1 cellular context compared by ENCODE assay signal in the genomic region with DNA sequence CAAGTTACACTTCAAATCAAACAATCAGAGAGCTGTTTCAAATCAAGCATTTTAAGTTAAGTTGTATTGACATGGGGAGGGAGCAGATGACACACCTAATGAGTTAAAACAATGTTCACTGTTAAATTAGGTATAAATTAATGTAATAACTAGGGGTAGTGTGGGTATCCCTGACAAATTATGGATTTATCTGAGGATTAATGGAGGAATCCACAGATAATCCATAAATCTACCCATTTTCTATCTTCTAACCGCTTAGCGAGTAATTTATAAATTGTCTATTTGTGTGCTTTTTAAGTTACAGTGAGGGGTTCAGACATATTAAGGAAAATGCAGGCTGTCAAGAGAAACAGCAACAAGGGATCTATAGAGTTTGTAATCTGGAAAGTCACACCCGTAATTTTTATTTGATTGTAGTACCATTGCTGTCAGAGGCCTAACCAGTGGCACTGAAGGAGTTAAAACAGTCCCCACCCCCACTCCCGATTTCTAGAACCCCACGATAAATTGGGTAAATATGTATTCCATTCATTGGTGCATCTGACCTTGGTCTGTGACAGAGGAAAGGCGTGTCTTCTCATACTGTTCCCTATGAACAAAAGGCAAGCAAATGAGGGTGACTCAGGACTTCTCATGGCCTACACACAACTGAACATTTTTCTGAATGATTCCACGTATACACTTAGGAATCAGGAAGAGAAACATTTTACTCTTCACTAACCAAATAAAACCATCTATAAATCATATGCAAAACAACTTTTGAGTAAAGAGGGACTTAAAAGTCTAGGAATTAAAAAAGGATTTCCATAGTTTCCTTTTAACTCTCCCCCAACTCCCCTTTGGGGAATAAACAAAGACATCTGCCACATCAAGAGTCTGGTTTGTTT.
TF ChIP-seq lines count a peak whose summit lies in the region.

No MANE protein-coding gene starts in this region.

TF ChIP-seq in K562, 482 proteins besides CTCF, POLR2A, EP300 and RAD21 (continues in another document):
- TF ChIP-seq ZNF780A (CRISPR knock-in tag; IDR thresholded peaks at IDR 0.05): peak; percentile 54; the same call in 1 of the 2 replicates
- no peak for TF ChIP-seq ZNF644 (tag; IDR thresholded peaks at IDR 0.05; ENCODE audit: low read depth)
- TF ChIP-seq ADNP (tag; IDR thresholded peaks at IDR 0.05): no peak
- no peak for TF ChIP-seq ZNF79 (CRISPR knock-in tag; IDR thresholded peaks at IDR 0.05; ENCODE audit: low read depth)
- TF ChIP-seq, protein P1, sequence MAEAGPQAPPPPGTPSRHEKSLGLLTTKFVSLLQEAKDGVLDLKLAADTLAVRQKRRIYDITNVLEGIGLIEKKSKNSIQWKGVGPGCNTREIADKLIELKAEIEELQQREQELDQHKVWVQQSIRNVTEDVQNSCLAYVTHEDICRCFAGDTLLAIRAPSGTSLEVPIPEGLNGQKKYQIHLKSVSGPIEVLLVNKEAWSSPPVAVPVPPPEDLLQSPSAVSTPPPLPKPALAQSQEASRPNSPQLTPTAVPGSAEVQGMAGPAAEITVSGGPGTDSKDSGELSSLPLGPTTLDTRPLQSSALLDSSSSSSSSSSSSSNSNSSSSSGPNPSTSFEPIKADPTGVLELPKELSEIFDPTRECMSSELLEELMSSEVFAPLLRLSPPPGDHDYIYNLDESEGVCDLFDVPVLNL (CRISPR knock-in tag; IDR thresholded peaks at IDR 0.05; ENCODE audit: low read depth): no peak
- peak; percentile 59; the same call in 1 of the 2 replicates for TF ChIP-seq ATF7 (IDR thresholded peaks at IDR 0.05)
- TF ChIP-seq POU5F1 (IDR thresholded peaks at IDR 0.05; ENCODE audit: borderline replicate concordance, low read depth, low read length, partially characterized antibody): no peak
- no peak for TF ChIP-seq ZNF764 (CRISPR knock-in tag; IDR thresholded peaks at IDR 0.05; ENCODE audit: low read depth)
- TF ChIP-seq YY1 (IDR thresholded peaks at IDR 0.05; ENCODE audit: borderline replicate concordance in 1 of 3, control insufficient read depth in 1 of 3, extremely low read depth in 1 of 3, insufficient read depth in 3 of 3, insufficient read length in 1 of 3, insufficient replicate concordance in 2 of 3, low read depth in 1 of 3, low read length in 2 of 3): no peak
- TF ChIP-seq SMAD4 (CRISPR knock-in tag; conservative IDR thresholded peaks at IDR 0.05): 0 out of 2 replicates have a peak, but pooled peaks have one; percentile 53
- no peak for TF ChIP-seq NR1H2 (CRISPR knock-in tag; IDR thresholded peaks at IDR 0.05)
- TF ChIP-seq TARDBP (IDR thresholded peaks at IDR 0.05): no peak
- TF ChIP-seq, protein P2, sequence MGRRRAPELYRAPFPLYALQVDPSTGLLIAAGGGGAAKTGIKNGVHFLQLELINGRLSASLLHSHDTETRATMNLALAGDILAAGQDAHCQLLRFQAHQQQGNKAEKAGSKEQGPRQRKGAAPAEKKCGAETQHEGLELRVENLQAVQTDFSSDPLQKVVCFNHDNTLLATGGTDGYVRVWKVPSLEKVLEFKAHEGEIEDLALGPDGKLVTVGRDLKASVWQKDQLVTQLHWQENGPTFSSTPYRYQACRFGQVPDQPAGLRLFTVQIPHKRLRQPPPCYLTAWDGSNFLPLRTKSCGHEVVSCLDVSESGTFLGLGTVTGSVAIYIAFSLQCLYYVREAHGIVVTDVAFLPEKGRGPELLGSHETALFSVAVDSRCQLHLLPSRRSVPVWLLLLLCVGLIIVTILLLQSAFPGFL (CRISPR knock-in tag; IDR thresholded peaks at IDR 0.05): no peak
- TF ChIP-seq HDAC1 (IDR thresholded peaks at IDR 0.05): peak in 1 of 2 experiments; percentile 76; a peak in 1 of 4 replicates
- TF ChIP-seq, protein P3, sequence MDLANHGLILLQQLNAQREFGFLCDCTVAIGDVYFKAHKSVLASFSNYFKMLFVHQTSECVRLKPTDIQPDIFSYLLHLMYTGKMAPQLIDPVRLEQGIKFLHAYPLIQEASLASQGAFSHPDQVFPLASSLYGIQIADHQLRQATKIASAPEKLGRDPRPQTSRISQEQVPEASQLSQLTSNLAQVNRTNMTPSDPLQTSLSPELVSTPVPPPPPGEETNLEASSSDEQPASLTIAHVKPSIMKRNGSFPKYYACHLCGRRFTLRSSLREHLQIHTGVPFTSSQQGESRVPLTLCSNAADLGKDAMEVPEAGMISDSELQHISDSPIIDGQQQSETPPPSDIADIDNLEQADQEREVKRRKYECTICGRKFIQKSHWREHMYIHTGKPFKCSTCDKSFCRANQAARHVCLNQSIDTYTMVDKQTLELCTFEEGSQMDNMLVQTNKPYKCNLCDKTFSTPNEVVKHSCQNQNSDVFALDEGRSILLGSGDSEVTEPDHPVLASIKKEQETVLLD (IDR thresholded peaks at IDR 0.05): no peak; the same call in 1 of the 2 replicates
- 0 out of 2 replicates have a peak, but pooled peaks have one; percentile 64 for TF ChIP-seq HDAC2 (IDR thresholded peaks at IDR 0.05)
- TF ChIP-seq STAT5A (IDR thresholded peaks at IDR 0.05; ENCODE audit: borderline replicate concordance, low read length): no peak; the same call in 1 of the 2 replicates
- TF ChIP-seq, protein P4, sequence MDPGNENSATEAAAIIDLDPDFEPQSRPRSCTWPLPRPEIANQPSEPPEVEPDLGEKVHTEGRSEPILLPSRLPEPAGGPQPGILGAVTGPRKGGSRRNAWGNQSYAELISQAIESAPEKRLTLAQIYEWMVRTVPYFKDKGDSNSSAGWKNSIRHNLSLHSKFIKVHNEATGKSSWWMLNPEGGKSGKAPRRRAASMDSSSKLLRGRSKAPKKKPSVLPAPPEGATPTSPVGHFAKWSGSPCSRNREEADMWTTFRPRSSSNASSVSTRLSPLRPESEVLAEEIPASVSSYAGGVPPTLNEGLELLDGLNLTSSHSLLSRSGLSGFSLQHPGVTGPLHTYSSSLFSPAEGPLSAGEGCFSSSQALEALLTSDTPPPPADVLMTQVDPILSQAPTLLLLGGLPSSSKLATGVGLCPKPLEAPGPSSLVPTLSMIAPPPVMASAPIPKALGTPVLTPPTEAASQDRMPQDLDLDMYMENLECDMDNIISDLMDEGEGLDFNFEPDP (CRISPR knock-in tag; IDR thresholded peaks at IDR 0.05): 0 out of 2 replicates have a peak, but pooled peaks have one; percentile 19
- no peak; the same call in 1 of the 2 replicates for TF ChIP-seq ZNF668 (CRISPR knock-in tag; IDR thresholded peaks at IDR 0.05)
- TF ChIP-seq WHSC1 (IDR thresholded peaks at IDR 0.05; ENCODE audit: low read length): no peak
- TF ChIP-seq PYGO2 (tag; IDR thresholded peaks at IDR 0.05): no peak
- TF ChIP-seq ZNF175 (CRISPR knock-in tag; IDR thresholded peaks at IDR 0.05; ENCODE audit: low read depth): 0 out of 2 replicates have a peak, but pooled peaks have one; percentile 47
- no peak for TF ChIP-seq SAFB2 (IDR thresholded peaks at IDR 0.05; ENCODE audit: borderline replicate concordance, low read depth, low read length, severe bottlenecking)
- TF ChIP-seq, protein P5, sequence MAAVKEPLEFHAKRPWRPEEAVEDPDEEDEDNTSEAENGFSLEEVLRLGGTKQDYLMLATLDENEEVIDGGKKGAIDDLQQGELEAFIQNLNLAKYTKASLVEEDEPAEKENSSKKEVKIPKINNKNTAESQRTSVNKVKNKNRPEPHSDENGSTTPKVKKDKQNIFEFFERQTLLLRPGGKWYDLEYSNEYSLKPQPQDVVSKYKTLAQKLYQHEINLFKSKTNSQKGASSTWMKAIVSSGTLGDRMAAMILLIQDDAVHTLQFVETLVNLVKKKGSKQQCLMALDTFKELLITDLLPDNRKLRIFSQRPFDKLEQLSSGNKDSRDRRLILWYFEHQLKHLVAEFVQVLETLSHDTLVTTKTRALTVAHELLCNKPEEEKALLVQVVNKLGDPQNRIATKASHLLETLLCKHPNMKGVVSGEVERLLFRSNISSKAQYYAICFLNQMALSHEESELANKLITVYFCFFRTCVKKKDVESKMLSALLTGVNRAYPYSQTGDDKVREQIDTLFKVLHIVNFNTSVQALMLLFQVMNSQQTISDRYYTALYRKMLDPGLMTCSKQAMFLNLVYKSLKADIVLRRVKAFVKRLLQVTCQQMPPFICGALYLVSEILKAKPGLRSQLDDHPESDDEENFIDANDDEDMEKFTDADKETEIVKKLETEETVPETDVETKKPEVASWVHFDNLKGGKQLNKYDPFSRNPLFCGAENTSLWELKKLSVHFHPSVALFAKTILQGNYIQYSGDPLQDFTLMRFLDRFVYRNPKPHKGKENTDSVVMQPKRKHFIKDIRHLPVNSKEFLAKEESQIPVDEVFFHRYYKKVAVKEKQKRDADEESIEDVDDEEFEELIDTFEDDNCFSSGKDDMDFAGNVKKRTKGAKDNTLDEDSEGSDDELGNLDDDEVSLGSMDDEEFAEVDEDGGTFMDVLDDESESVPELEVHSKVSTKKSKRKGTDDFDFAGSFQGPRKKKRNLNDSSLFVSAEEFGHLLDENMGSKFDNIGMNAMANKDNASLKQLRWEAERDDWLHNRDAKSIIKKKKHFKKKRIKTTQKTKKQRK (IDR thresholded peaks at IDR 0.05; ENCODE audit: borderline replicate concordance, low read depth, low read length): no peak
- TF ChIP-seq SLC30A9 (CRISPR knock-in tag; IDR thresholded peaks at IDR 0.05): no peak
- TF ChIP-seq, protein P6, sequence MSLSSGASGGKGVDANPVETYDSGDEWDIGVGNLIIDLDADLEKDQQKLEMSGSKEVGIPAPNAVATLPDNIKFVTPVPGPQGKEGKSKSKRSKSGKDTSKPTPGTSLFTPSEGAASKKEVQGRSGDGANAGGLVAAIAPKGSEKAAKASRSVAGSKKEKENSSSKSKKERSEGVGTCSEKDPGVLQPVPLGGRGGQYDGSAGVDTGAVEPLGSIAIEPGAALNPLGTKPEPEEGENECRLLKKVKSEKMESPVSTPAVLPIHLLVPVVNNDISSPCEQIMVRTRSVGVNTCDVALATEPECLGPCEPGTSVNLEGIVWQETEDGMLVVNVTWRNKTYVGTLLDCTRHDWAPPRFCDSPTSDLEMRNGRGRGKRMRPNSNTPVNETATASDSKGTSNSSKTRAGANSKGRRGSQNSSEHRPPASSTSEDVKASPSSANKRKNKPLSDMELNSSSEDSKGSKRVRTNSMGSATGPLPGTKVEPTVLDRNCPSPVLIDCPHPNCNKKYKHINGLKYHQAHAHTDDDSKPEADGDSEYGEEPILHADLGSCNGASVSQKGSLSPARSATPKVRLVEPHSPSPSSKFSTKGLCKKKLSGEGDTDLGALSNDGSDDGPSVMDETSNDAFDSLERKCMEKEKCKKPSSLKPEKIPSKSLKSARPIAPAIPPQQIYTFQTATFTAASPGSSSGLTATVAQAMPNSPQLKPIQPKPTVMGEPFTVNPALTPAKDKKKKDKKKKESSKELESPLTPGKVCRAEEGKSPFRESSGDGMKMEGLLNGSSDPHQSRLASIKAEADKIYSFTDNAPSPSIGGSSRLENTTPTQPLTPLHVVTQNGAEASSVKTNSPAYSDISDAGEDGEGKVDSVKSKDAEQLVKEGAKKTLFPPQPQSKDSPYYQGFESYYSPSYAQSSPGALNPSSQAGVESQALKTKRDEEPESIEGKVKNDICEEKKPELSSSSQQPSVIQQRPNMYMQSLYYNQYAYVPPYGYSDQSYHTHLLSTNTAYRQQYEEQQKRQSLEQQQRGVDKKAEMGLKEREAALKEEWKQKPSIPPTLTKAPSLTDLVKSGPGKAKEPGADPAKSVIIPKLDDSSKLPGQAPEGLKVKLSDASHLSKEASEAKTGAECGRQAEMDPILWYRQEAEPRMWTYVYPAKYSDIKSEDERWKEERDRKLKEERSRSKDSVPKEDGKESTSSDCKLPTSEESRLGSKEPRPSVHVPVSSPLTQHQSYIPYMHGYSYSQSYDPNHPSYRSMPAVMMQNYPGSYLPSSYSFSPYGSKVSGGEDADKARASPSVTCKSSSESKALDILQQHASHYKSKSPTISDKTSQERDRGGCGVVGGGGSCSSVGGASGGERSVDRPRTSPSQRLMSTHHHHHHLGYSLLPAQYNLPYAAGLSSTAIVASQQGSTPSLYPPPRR (CRISPR knock-in tag; IDR thresholded peaks at IDR 0.05; ENCODE audit: borderline replicate concordance): no peak
- TF ChIP-seq SNRNP70 (optimal IDR thresholded peaks at IDR 0.05; ENCODE audit: low read depth, low read length): no peak
- TF ChIP-seq, protein P7, sequence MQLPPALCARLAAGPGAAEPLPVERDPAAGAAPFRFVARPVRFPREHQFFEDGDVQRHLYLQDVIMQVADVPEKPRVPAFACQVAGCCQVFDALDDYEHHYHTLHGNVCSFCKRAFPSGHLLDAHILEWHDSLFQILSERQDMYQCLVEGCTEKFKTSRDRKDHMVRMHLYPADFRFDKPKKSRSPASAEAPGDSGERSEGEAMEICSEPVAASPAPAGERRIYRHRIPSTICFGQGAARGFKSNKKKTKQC (CRISPR knock-in tag; IDR thresholded peaks at IDR 0.05): no peak
- TF ChIP-seq, protein P8, sequence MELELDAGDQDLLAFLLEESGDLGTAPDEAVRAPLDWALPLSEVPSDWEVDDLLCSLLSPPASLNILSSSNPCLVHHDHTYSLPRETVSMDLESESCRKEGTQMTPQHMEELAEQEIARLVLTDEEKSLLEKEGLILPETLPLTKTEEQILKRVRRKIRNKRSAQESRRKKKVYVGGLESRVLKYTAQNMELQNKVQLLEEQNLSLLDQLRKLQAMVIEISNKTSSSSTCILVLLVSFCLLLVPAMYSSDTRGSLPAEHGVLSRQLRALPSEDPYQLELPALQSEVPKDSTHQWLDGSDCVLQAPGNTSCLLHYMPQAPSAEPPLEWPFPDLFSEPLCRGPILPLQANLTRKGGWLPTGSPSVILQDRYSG (tag; conservative IDR thresholded peaks at IDR 0.05; ENCODE audit: low read depth): no peak; the same call in 1 of the 2 replicates
- no peak for TF ChIP-seq MECOM (CRISPR knock-in tag; IDR thresholded peaks at IDR 0.05)
- TF ChIP-seq, protein P9, sequence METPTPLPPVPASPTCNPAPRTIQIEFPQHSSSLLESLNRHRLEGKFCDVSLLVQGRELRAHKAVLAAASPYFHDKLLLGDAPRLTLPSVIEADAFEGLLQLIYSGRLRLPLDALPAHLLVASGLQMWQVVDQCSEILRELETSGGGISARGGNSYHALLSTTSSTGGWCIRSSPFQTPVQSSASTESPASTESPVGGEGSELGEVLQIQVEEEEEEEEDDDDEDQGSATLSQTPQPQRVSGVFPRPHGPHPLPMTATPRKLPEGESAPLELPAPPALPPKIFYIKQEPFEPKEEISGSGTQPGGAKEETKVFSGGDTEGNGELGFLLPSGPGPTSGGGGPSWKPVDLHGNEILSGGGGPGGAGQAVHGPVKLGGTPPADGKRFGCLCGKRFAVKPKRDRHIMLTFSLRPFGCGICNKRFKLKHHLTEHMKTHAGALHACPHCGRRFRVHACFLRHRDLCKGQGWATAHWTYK (CRISPR knock-in tag; IDR thresholded peaks at IDR 0.05): peak; percentile 42; the same call in 1 of the 2 replicates
- TF ChIP-seq, protein P10, sequence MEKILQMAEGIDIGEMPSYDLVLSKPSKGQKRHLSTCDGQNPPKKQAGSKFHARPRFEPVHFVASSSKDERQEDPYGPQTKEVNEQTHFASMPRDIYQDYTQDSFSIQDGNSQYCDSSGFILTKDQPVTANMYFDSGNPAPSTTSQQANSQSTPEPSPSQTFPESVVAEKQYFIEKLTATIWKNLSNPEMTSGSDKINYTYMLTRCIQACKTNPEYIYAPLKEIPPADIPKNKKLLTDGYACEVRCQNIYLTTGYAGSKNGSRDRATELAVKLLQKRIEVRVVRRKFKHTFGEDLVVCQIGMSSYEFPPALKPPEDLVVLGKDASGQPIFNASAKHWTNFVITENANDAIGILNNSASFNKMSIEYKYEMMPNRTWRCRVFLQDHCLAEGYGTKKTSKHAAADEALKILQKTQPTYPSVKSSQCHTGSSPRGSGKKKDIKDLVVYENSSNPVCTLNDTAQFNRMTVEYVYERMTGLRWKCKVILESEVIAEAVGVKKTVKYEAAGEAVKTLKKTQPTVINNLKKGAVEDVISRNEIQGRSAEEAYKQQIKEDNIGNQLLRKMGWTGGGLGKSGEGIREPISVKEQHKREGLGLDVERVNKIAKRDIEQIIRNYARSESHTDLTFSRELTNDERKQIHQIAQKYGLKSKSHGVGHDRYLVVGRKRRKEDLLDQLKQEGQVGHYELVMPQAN (IDR thresholded peaks at IDR 0.05; ENCODE audit: borderline replicate concordance): no peak
- no peak for TF ChIP-seq NELFE (IDR thresholded peaks at IDR 0.05; ENCODE audit: insufficient read depth, insufficient read length)
- TF ChIP-seq TAL1 (IDR thresholded peaks at IDR 0.05): no peak
- no peak for TF ChIP-seq TEAD2 (tag; IDR thresholded peaks at IDR 0.05)
- TF ChIP-seq MBD2 (IDR thresholded peaks at IDR 0.05; ENCODE audit: borderline replicate concordance, low read depth): no peak
- no peak for TF ChIP-seq RBFOX2 (IDR thresholded peaks at IDR 0.05; ENCODE audit: low read depth, low read length)
